ENCODE assay signal across 1 cellular context in the genomic region with DNA sequence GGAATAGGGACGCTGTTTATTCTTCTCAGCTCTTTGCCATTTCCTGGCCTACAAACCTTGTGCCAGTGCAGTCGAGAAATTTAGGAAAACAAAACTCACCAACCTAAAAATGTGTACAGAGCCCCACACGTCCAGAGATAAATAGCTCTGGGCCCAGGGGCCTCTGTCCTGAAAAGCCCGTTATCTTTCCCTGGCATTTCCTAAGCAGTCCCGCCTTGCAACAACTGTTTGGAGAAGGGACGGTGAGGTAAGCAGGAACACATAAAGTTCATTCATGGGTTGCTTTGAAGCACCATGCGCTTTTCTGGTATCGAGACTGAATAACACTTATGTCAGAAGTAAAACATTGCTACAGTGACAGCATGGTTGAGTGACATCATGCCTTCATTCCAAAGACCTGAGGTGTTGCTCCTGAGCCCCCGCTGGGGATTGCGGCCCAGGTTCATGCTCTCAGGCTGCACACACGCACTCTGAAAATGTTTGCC.
TF ChIP-seq lines count a peak whose summit lies in the region.

No MANE protein-coding gene starts in this region.

TF ChIP-seq in HepG2, 621 proteins besides CTCF, POLR2A, EP300 and RAD21 (continued from another document and continues in another):
- TF ChIP-seq, protein P1, sequence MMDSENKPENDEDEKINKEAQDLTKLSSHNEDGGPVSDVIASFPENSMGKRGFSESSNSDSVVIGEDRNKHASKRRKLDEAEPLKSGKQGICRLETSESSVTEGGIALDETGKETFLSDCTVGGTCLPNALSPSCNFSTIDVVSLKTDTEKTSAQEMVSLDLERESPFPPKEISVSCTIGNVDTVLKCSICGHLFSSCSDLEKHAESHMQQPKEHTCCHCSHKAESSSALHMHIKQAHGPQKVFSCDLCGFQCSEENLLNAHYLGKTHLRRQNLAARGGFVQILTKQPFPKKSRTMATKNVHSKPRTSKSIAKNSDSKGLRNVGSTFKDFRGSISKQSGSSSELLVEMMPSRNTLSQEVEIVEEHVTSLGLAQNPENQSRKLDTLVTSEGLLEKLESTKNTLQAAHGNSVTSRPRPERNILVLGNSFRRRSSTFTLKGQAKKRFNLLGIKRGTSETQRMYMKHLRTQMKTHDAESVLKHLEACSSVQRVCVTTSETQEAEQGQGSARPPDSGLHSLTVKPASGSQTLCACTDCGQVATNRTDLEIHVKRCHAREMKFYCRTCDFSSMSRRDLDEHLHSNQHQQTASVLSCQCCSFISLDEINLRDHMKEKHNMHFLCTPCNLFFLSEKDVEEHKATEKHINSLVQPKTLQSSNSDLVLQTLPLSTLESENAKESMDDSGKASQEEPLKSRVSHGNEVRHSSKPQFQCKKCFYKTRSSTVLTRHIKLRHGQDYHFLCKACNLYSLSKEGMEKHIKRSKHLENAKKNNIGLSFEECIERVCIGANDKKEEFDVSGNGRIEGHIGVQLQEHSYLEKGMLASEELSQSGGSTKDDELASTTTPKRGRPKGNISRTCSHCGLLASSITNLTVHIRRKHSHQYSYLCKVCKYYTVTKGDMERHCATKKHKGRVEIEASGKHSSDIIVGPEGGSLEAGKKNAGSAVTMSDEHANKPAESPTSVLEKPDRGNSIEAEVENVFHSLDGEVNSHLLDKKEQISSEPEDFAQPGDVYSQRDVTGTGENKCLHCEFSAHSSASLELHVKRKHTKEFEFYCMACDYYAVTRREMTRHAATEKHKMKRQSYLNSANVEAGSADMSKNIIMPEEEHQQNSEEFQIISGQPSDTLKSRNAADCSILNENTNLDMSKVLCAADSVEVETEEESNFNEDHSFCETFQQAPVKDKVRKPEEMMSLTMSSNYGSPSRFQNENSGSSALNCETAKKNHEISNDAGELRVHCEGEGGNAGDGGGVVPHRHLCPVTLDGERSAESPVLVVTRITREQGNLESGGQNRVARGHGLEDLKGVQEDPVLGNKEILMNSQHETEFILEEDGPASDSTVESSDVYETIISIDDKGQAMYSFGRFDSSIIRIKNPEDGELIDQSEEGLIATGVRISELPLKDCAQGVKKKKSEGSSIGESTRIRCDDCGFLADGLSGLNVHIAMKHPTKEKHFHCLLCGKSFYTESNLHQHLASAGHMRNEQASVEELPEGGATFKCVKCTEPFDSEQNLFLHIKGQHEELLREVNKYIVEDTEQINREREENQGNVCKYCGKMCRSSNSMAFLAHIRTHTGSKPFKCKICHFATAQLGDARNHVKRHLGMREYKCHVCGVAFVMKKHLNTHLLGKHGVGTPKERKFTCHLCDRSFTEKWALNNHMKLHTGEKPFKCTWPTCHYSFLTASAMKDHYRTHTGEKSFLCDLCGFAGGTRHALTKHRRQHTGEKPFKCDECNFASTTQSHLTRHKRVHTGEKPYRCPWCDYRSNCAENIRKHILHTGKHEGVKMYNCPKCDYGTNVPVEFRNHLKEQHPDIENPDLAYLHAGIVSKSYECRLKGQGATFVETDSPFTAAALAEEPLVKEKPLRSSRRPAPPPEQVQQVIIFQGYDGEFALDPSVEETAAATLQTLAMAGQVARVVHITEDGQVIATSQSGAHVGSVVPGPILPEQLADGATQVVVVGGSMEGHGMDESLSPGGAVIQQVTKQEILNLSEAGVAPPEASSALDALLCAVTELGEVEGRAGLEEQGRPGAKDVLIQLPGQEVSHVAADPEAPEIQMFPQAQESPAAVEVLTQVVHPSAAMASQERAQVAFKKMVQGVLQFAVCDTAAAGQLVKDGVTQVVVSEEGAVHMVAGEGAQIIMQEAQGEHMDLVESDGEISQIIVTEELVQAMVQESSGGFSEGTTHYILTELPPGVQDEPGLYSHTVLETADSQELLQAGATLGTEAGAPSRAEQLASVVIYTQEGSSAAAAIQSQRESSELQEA (CRISPR knock-in tag; IDR thresholded peaks at IDR 0.05; ENCODE audit: not compliant biosample characterization): no peak
- TF ChIP-seq SNRNP70 (IDR thresholded peaks at IDR 0.05; ENCODE audit: low read depth, low read length): no peak
- no peak for TF ChIP-seq REXO4 (CRISPR knock-in tag; IDR thresholded peaks at IDR 0.05; ENCODE audit: borderline replicate concordance)
- TF ChIP-seq RFX1 (IDR thresholded peaks at IDR 0.05): no peak
- TF ChIP-seq YEATS4 (CRISPR knock-in tag; IDR thresholded peaks at IDR 0.05; ENCODE audit: borderline replicate concordance): no peak; the same call in 1 of the 2 replicates
- no peak for TF ChIP-seq POLR2AphosphoS2 (IDR thresholded peaks at IDR 0.05; ENCODE audit: low read depth, low read length)
- TF ChIP-seq TAF1 (CRISPR knock-in tag; IDR thresholded peaks at IDR 0.05): no peak
- TF ChIP-seq MIXL1 (CRISPR knock-in tag; IDR thresholded peaks at IDR 0.05): no peak
- TF ChIP-seq ZNF761 (CRISPR knock-in tag; conservative IDR thresholded peaks at IDR 0.05): no peak
- no peak for TF ChIP-seq CENPT (CRISPR knock-in tag; IDR thresholded peaks at IDR 0.05; ENCODE audit: low read depth)
- TF ChIP-seq RAD51 (IDR thresholded peaks at IDR 0.05; ENCODE audit: borderline replicate concordance): no peak
- peak; percentile 87 for TF ChIP-seq TBX2 (CRISPR knock-in tag; IDR thresholded peaks at IDR 0.05; ENCODE audit: borderline replicate concordance)
- TF ChIP-seq, protein P2, sequence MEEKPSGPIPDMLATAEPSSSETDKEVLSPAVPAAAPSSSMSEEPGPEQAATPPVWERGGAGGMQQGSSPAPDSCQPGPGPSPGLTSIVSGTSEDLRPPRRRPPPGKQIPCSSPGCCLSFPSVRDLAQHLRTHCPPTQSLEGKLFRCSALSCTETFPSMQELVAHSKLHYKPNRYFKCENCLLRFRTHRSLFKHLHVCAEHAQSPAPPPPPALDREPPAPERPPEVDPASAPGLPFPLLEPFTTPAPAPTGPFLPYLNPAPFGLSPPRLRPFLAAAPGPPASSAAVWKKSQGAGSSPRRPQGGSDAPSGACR (CRISPR knock-in tag; IDR thresholded peaks at IDR 0.05): no peak
- no peak for TF ChIP-seq ZNF251 (CRISPR knock-in tag; IDR thresholded peaks at IDR 0.05)
- no peak for TF ChIP-seq PHF20 (CRISPR knock-in tag; IDR thresholded peaks at IDR 0.05)
- no peak for TF ChIP-seq KDM6A (CRISPR knock-in tag; IDR thresholded peaks at IDR 0.05; ENCODE audit: low read depth)
- TF ChIP-seq, protein P3, sequence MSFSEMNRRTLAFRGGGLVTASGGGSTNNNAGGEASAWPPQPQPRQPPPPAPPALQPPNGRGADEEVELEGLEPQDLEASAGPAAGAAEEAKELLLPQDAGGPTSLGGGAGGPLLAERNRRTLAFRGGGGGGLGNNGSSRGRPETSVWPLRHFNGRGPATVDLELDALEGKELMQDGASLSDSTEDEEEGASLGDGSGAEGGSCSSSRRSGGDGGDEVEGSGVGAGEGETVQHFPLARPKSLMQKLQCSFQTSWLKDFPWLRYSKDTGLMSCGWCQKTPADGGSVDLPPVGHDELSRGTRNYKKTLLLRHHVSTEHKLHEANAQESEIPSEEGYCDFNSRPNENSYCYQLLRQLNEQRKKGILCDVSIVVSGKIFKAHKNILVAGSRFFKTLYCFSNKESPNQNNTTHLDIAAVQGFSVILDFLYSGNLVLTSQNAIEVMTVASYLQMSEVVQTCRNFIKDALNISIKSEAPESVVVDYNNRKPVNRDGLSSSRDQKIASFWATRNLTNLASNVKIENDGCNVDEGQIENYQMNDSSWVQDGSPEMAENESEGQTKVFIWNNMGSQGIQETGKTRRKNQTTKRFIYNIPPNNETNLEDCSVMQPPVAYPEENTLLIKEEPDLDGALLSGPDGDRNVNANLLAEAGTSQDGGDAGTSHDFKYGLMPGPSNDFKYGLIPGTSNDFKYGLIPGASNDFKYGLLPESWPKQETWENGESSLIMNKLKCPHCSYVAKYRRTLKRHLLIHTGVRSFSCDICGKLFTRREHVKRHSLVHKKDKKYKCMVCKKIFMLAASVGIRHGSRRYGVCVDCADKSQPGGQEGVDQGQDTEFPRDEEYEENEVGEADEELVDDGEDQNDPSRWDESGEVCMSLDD (CRISPR knock-in tag; IDR thresholded peaks at IDR 0.05; ENCODE audit: borderline replicate concordance): peak; percentile 36; the same call in 1 of the 2 replicates
- TF ChIP-seq ZSCAN22 (CRISPR knock-in tag; IDR thresholded peaks at IDR 0.05): no peak
- no peak for TF ChIP-seq ARNT (IDR thresholded peaks at IDR 0.05)
- TF ChIP-seq JUNB (CRISPR knock-in tag; IDR thresholded peaks at IDR 0.05; ENCODE audit: borderline replicate concordance): peak; percentile 79; the same call in 1 of the 2 replicates
- no peak for TF ChIP-seq ZNF101 (CRISPR knock-in tag; IDR thresholded peaks at IDR 0.05; ENCODE audit: borderline replicate concordance, low read depth)
- TF ChIP-seq SRSF4 (IDR thresholded peaks at IDR 0.05; ENCODE audit: low read depth, low read length, poor library complexity, severe bottlenecking): no peak
- no peak for TF ChIP-seq ATRX (CRISPR knock-in tag; IDR thresholded peaks at IDR 0.05; ENCODE audit: borderline replicate concordance)
- TF ChIP-seq SIN3B (IDR thresholded peaks at IDR 0.05; ENCODE audit: low read length): no peak
- TF ChIP-seq ZNF264 (CRISPR knock-in tag; IDR thresholded peaks at IDR 0.05): no peak
- TF ChIP-seq, protein P4, sequence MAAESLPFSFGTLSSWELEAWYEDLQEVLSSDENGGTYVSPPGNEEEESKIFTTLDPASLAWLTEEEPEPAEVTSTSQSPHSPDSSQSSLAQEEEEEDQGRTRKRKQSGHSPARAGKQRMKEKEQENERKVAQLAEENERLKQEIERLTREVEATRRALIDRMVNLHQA (CRISPR knock-in tag; IDR thresholded peaks at IDR 0.05): no peak
- TF ChIP-seq ZNF335 (CRISPR knock-in tag; IDR thresholded peaks at IDR 0.05): peak; percentile 44; the same call in 1 of the 2 replicates
- TF ChIP-seq, protein P5, sequence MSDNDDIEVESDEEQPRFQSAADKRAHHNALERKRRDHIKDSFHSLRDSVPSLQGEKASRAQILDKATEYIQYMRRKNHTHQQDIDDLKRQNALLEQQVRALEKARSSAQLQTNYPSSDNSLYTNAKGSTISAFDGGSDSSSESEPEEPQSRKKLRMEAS (IDR thresholded peaks at IDR 0.05): no peak; the same call in none of the 2 replicates
- TF ChIP-seq ZNF652 (CRISPR knock-in tag; IDR thresholded peaks at IDR 0.05; ENCODE audit: borderline replicate concordance, low read depth): no peak
- TF ChIP-seq CBX5 (CRISPR knock-in tag; IDR thresholded peaks at IDR 0.05; ENCODE audit: borderline replicate concordance): peak; percentile 85
- no peak for TF ChIP-seq ZFP36L1 (CRISPR knock-in tag; IDR thresholded peaks at IDR 0.05)
- TF ChIP-seq, protein P6, sequence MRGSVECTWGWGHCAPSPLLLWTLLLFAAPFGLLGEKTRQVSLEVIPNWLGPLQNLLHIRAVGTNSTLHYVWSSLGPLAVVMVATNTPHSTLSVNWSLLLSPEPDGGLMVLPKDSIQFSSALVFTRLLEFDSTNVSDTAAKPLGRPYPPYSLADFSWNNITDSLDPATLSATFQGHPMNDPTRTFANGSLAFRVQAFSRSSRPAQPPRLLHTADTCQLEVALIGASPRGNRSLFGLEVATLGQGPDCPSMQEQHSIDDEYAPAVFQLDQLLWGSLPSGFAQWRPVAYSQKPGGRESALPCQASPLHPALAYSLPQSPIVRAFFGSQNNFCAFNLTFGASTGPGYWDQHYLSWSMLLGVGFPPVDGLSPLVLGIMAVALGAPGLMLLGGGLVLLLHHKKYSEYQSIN (CRISPR knock-in tag; IDR thresholded peaks at IDR 0.05; ENCODE audit: borderline replicate concordance): no peak
- no peak for TF ChIP-seq ZNF672 (CRISPR knock-in tag; IDR thresholded peaks at IDR 0.05)
- TF ChIP-seq ATF1 (CRISPR knock-in tag; IDR thresholded peaks at IDR 0.05): peak; percentile 59; the same call in 1 of the 2 replicates
- TF ChIP-seq, protein P7, sequence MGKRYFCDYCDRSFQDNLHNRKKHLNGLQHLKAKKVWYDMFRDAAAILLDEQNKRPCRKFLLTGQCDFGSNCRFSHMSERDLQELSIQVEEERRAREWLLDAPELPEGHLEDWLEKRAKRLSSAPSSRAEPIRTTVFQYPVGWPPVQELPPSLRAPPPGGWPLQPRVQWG (CRISPR knock-in tag; IDR thresholded peaks at IDR 0.05; ENCODE audit: borderline replicate concordance, low read depth): no peak
- TF ChIP-seq PHF5A (CRISPR knock-in tag; IDR thresholded peaks at IDR 0.05; ENCODE audit: low read depth, unreplicated experiment): no peak
- no peak for TF ChIP-seq ZNF552 (CRISPR knock-in tag; IDR thresholded peaks at IDR 0.05; ENCODE audit: borderline replicate concordance)
- no peak for TF ChIP-seq FOXP1 (IDR thresholded peaks at IDR 0.05)
- peak; percentile 78 for TF ChIP-seq FOXP1 (CRISPR knock-in tag; IDR thresholded peaks at IDR 0.05)
- TF ChIP-seq, protein P8, sequence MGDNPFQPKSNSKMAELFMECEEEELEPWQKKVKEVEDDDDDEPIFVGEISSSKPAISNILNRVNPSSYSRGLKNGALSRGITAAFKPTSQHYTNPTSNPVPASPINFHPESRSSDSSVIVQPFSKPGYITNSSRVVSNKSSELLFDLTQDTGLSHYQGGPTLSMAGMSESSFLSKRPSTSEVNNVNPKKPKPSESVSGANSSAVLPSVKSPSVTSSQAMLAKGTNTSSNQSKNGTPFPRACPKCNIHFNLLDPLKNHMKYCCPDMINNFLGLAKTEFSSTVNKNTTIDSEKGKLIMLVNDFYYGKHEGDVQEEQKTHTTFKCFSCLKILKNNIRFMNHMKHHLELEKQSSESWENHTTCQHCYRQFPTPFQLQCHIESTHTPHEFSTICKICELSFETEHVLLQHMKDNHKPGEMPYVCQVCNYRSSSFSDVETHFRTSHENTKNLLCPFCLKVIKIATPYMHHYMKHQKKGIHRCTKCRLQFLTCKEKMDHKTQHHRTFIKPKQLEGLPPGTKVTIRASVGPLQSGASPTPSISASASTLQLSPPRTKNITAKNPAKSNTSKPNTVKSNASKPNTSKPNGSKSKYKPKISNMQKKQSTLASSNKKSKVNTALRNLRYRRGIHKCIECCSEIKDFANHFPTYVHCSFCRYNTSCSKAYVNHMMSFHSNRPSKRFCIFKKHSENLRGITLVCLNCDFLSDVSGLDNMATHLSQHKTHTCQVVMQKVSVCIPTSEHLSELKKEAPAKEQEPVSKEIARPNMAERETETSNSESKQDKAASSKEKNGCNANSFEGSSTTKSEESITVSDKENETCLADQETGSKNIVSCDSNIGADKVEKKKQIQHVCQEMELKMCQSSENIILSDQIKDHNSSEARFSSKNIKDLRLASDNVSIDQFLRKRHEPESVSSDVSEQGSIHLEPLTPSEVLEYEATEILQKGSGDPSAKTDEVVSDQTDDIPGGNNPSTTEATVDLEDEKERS (CRISPR knock-in tag; IDR thresholded peaks at IDR 0.05): peak; percentile 47; the same call in 1 of the 2 replicates
- TF ChIP-seq ZNF879 (CRISPR knock-in tag; IDR thresholded peaks at IDR 0.05): no peak
- TF ChIP-seq ZNF326 (CRISPR knock-in tag; IDR thresholded peaks at IDR 0.05; ENCODE audit: borderline replicate concordance): no peak
- no peak for TF ChIP-seq NRL (CRISPR knock-in tag; IDR thresholded peaks at IDR 0.05; ENCODE audit: borderline replicate concordance)
- no peak for TF ChIP-seq ZNF337 (CRISPR knock-in tag; IDR thresholded peaks at IDR 0.05; ENCODE audit: borderline replicate concordance, low read depth)
- TF ChIP-seq, protein P9, sequence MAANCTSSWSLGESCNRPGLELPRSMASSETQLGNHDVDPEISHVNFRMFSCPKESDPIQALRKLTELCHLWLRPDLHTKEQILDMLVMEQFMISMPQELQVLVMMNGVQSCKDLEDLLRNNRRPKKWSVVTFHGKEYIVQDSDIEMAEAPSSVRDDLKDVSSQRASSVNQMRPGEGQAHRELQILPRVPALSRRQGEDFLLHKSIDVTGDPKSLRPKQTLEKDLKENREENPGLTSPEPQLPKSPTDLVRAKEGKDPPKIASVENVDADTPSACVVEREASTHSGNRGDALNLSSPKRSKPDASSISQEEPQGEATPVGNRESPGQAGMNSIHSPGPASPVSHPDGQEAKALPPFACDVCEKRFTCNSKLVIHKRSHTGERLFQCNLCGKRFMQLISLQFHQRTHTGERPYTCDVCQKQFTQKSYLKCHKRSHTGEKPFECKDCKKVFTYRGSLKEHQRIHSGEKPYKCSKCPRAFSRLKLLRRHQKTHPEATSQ (CRISPR knock-in tag; IDR thresholded peaks at IDR 0.05; ENCODE audit: borderline replicate concordance): no peak
- no peak for TF ChIP-seq ONECUT2 (CRISPR knock-in tag; IDR thresholded peaks at IDR 0.05)
- peak; percentile 18; the same call in 1 of the 2 replicates for TF ChIP-seq ZBTB7B (CRISPR knock-in tag; IDR thresholded peaks at IDR 0.05)
- no peak for TF ChIP-seq SIX4 (CRISPR knock-in tag; IDR thresholded peaks at IDR 0.05)
- no peak for TF ChIP-seq KLF16 (CRISPR knock-in tag; IDR thresholded peaks at IDR 0.05)
